8 cellular contexts compared by ENCODE assay signal in genomic region chr1:87953732-87954344, GRCh38.
DNase-seq lines count a peak whose midpoint lies in the region; ATAC-seq and TF ChIP-seq lines count a peak whose summit lies in the region.

No MANE protein-coding gene starts in this region.

- H2BK20ac ChIP-seq in H9 (ENCODE audit: low read depth, low read length, poor library complexity, severe bottlenecking), result no peak overlapping the region

- DNase-seq in GDM1 (lab: John Stamatoyannopoulos, UW) (peak; percentile 47), H9 (peak; percentile 66), NAMALWA (ENCODE audit: low spot score) (peak; percentile 82), SKM-1 (lab: John Stamatoyannopoulos, UW; ENCODE audit: unreplicated experiment) (peak; percentile 40), heart right ventricle (peak; percentile 27 to 66), retinal pigment epithelial cell (ENCODE audit: low read depth) (peak; percentile 57), 8988T (no peak)
- DNase-seq in activated naive CD8-positive, alpha-beta T cell treated with anti-CD3 and anti-CD28 coated beads, Interleukin-2, amount 50 U/mL, for 24 hours, result peak; percentile 46

- no peak overlapping the region for H4K8ac ChIP-seq in H9 (replicated peaks; ENCODE audit: insufficient read length, low read depth, low read length)

- no peak overlapping the region for H3T11ph ChIP-seq in H9 (ENCODE audit: low read length)

- H3K27ac ChIP-seq in H9 (ENCODE audit: insufficient read length, low read depth, low read length) (no peak overlapping the region), heart right ventricle (no peak overlapping the region)

- no peaks in the 10 kb centered on the region for H3K23me2 ChIP-seq in H9 (ENCODE audit: insufficient read length, low read depth, low read length, poor library complexity, severe bottlenecking)

- peak overlapping the region; percentile 93 for H2AFZ ChIP-seq in H9 (ENCODE audit: low read length)

- peaks cover 13 to 22% of the 10 kb centered on the region in 2 experiments for H3K4me1 Mint-ChIP-seq in H9
- no peaks in the 10 kb centered on the region for H3K4me1 Mint-ChIP-seq in activated naive CD8-positive, alpha-beta T cell treated with anti-CD3 and anti-CD28 coated beads, Interleukin-2, amount 50 U/mL, for 24 hours

- H2BK15ac ChIP-seq in H9 (ENCODE audit: low read depth, low read length), result no peak overlapping the region

- H3K4me1 ChIP-seq in H9 (ENCODE audit: insufficient read depth, low read length), result no peaks in the 10 kb centered on the region; the same call in 1 of the 2 replicates
- peaks cover 0 to 24% (median 0%) of the 10 kb centered on the region in 9 donors for H3K4me1 ChIP-seq in heart right ventricle

- H2BK5ac ChIP-seq in H9 (ENCODE audit: insufficient read length, low read length), result no peak overlapping the region

- H3K4me2 ChIP-seq in H9 (ENCODE audit: insufficient read depth, insufficient read length, low read length), result no peak overlapping the region

- H3K9ac ChIP-seq in H9 (ENCODE audit: extremely low read depth, insufficient read length, low read length), result no peak overlapping the region

- intact Hi-C loops in heart right ventricle (cut with DNase I), result loop anchor here in 9 of 10 donors (2.0 to 10.0 kb wide), 10 partner anchors 627 to 829 kb away; partner anchors contain the start of gene LMO4 (in 3 of the 9)

- no peaks in the 10 kb centered on the region; a peak in 1 of 7 replicates for H3K36me3 Mint-ChIP-seq in H9 (ENCODE audit: insufficient read depth in 1 of 3, low read depth in 3 of 3)
- H3K36me3 Mint-ChIP-seq in activated naive CD8-positive, alpha-beta T cell treated with anti-CD3 and anti-CD28 coated beads, Interleukin-2, amount 50 U/mL, for 24 hours (ENCODE audit: low read depth), result no peaks in the 10 kb centered on the region

- H3K27me3 Mint-ChIP-seq in H9 (ENCODE audit: low read depth), result no peaks in the 10 kb centered on the region
- H3K27me3 Mint-ChIP-seq in activated naive CD8-positive, alpha-beta T cell treated with anti-CD3 and anti-CD28 coated beads, Interleukin-2, amount 50 U/mL, for 24 hours, result peaks cover 9% of the 10 kb centered on the region

- no peak overlapping the region for H3K4ac ChIP-seq in H9 (ENCODE audit: low read depth, low read length)

- no peak overlapping the region for H3K18ac ChIP-seq in H9 (ENCODE audit: insufficient read length, low read depth, low read length)

- H3K9me3 ChIP-seq in H9 (ENCODE audit: control insufficient read depth, low read depth, low read length) (no peaks in the 10 kb centered on the region), heart right ventricle (no peaks in the 10 kb centered on the region)

- H3K4me3 Mint-ChIP-seq in H9, result no peak overlapping the region
- no peak overlapping the region for H3K4me3 Mint-ChIP-seq in activated naive CD8-positive, alpha-beta T cell treated with anti-CD3 and anti-CD28 coated beads, Interleukin-2, amount 50 U/mL, for 24 hours

- H3K79me1 ChIP-seq in H9 (ENCODE audit: insufficient read depth, low read depth, low read length, poor library complexity, severe bottlenecking), result no peaks in the 10 kb centered on the region

- no peak overlapping the region for H2BK120ac ChIP-seq in H9 (ENCODE audit: low read depth, low read length, poor library complexity, severe bottlenecking)

- no CpG with 5 or more reads among the region's 3 CpGs for WGBS in H9 (ENCODE audit: extremely low coverage, insufficient read length, low lambda C conversion rate)
- WGBS in heart right ventricle, 2 donors, result 11 to 26% methylated on average over 3 of the region's 3 CpGs

- H4K20me1 ChIP-seq in H9 (ENCODE audit: control insufficient read depth, insufficient read depth, insufficient read length), result no peaks in the 10 kb centered on the region

- no peaks in the 10 kb centered on the region for H3K36me3 ChIP-seq in heart right ventricle

- no peaks in the 10 kb centered on the region for H3K27me3 ChIP-seq in H9 (ENCODE audit: insufficient read depth, low read length)
- H3K27me3 ChIP-seq in heart right ventricle, result no peaks in the 10 kb centered on the region

- H3K14ac ChIP-seq in H9 (ENCODE audit: insufficient read depth, low read length), result no peak overlapping the region

- TF ChIP-seq CTCF in H9 (conservative IDR thresholded peaks at IDR 0.05) (peak; percentile 88), heart right ventricle (IDR thresholded peaks at IDR 0.05) (peak; percentile 50 to 89 (median 82)), retinal pigment epithelial cell (conservative IDR thresholded peaks at IDR 0.05; ENCODE audit: low read depth, low read length) (peak; percentile 88)

- no peaks in the 10 kb centered on the region for H3K9me3 Mint-ChIP-seq in H9
- H3K9me3 Mint-ChIP-seq in activated naive CD8-positive, alpha-beta T cell treated with anti-CD3 and anti-CD28 coated beads, Interleukin-2, amount 50 U/mL, for 24 hours, result no peaks in the 10 kb centered on the region

- no peak overlapping the region for H2BK12ac ChIP-seq in H9 (ENCODE audit: insufficient read length, low read depth, low read length)

- H3K4me3 ChIP-seq in heart right ventricle (no peak overlapping the region), retinal pigment epithelial cell (ENCODE audit: low read length) (no peak overlapping the region)

- no peak overlapping the region for H3K23ac ChIP-seq in H9 (ENCODE audit: insufficient read length, low read depth, low read length)

- H3K27ac Mint-ChIP-seq in H9, result no peak overlapping the region
- no peak overlapping the region for H3K27ac Mint-ChIP-seq in activated naive CD8-positive, alpha-beta T cell treated with anti-CD3 and anti-CD28 coated beads, Interleukin-2, amount 50 U/mL, for 24 hours

- H3K79me2 ChIP-seq in H9 (ENCODE audit: insufficient read depth, low read length), result no peaks in the 10 kb centered on the region

- no peak overlapping the region for H4K5ac ChIP-seq in H9 (ENCODE audit: insufficient read length, low read depth, low read length)

- H3K56ac ChIP-seq in H9 (ENCODE audit: insufficient read length, low read depth, low read length), result no peak overlapping the region

- H2AK5ac ChIP-seq in H9 (ENCODE audit: insufficient read length, low read length), result no peak overlapping the region

- no peak overlapping the region for H4K91ac ChIP-seq in H9 (ENCODE audit: insufficient read length, low read depth, low read length)

- peak; percentile 54 for ATAC-seq in activated naive CD8-positive, alpha-beta T cell treated with anti-CD3 and anti-CD28 coated beads, Interleukin-2, amount 50 U/mL, for 24 hours
- peak; percentile 39 to 83 (median 72) for ATAC-seq in heart right ventricle
